9 cellular contexts compared by ENCODE assay signal in the genomic region with DNA sequence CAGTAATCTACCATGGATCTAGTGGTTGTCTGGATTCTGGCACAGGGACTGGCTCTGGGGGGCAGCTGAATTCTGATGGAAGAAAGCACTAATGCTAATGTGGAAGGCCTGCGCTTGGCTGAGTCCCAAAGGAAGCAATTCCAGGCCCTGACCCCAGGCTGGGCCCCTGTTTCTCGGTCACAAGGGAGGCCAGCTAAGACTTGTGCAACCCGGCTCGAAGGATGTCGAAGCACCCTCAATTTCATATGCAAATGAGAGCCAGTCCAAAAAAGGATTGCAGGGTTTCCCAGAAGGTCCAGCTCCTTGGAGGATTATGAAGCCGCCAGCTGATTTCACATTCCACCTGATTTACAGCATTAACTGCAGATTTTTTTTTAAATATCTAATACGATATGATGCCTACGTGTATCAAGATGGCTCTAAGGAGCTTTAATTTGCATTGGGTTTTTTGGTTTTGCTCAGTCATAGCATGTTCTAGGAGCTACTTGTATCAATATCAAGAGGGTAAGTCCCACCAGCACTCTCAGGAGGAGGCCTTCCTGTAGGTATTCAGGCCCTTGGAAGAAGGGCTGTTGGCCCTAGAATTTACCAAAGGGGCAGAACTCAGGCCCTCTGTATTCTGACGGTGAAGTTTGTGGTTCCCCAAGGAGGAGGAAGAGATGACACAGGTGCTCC.
DNase-seq lines count a peak whose midpoint lies in the region; ATAC-seq and TF ChIP-seq lines count a peak whose summit lies in the region.
"Had no signal": no experiment of that assay in that cellular context is flagged by ENCODE, and none has a peak within 500 bp of the region (broad histone marks: within the 10 kb centered on the region; RNA-seq: fewer than 3 reads in every experiment).

No MANE protein-coding gene starts in this region.

- H3K36me3 ChIP-seq in BE2C = no peaks in the 10 kb centered on the region
- H3K36me3 ChIP-seq in esophagus muscularis mucosa = no peaks in the 10 kb centered on the region
- H3K36me3 ChIP-seq in prostate gland = no peaks in the 10 kb centered on the region
- no peaks in the 10 kb centered on the region for H3K36me3 ChIP-seq in CD4-positive, alpha-beta memory T cell (ENCODE audit: insufficient read depth, low read length)

- TF ChIP-seq POLR2A in esophagus muscularis mucosa (IDR thresholded peaks at IDR 0.05; ENCODE audit: low read depth) = no peak
- no peak for TF ChIP-seq POLR2A in prostate gland (IDR thresholded peaks at IDR 0.05)

- H3K9me3 ChIP-seq in BE2C = no peaks in the 10 kb centered on the region
- no peaks in the 10 kb centered on the region for H3K9me3 ChIP-seq in esophagus muscularis mucosa
- H3K9me3 ChIP-seq in prostate gland = no peaks in the 10 kb centered on the region
- no peaks in the 10 kb centered on the region for H3K9me3 ChIP-seq in CD4-positive, alpha-beta memory T cell (ENCODE audit: control insufficient read depth in 1 of 2, low read length in 2 of 2)

- intact Hi-C loops in esophagus muscularis mucosa (cut with DNase I) = loop anchor here (5.0 to 10.0 kb wide), 3 partner anchors 56 to 819 kb away; no protein-coding TSS in a partner anchor
- intact Hi-C loops in prostate gland (cut with DNase I) = loop anchor here (5.0 to 10.0 kb wide), 4 partner anchors 539 to 989 kb away; no protein-coding TSS in a partner anchor
- intact Hi-C loops in CD4-positive, alpha-beta memory T cell (cut with micrococcal nuclease) = no loop called here

- ATAC-seq in HG02798 (IDR thresholded peaks at IDR 0.05; ENCODE audit: poor library complexity, unreplicated experiment) (peak; percentile 31), HG03135 (IDR thresholded peaks at IDR 0.05; ENCODE audit: unreplicated experiment) (no peak)

- DNase-seq in BE2C (peak; percentile 22), esophagus muscularis mucosa (ENCODE audit: extremely low spot score) (peak; percentile 81), neural crest cell (ENCODE audit: low read depth, low spot score) (peak; percentile 11), prostate gland (ENCODE audit: low spot score) (no peak), CD1c-positive myeloid dendritic cell (ENCODE audit: extremely low spot score) (no peak)
- no peak for DNase-seq in CD4-positive, alpha-beta memory T cell
- DNase-seq: stimulated activated naive B cell treated with anti-CD40 and anti-IgM and Interleukin-4, amounts not matched to agents 10 μg/mL and 1 μg/mL and 100 μg/mL, for 72 hours had no signal

- peaks cover 7% of the 10 kb centered on the region for H3K9me3 Mint-ChIP-seq in neural crest cell
- H3K9me3 Mint-ChIP-seq in CD4-positive, alpha-beta memory T cell = peaks cover 0 to 4% (median 0%) of the 10 kb centered on the region in 8 donors

- H3K27ac Mint-ChIP-seq in neural crest cell (ENCODE audit: unreplicated experiment) = no peak overlapping the region
- no peak overlapping the region for H3K27ac Mint-ChIP-seq in CD4-positive, alpha-beta memory T cell
- H3K27ac Mint-ChIP-seq: stimulated activated naive B cell treated with anti-CD40 and anti-IgM and Interleukin-4, amounts not matched to agents 10 μg/mL and 1 μg/mL and 100 μg/mL, for 72 hours had no signal

- H3K36me3 Mint-ChIP-seq in neural crest cell (ENCODE audit: low read depth) = peaks cover under 1% of the 10 kb centered on the region
- no peaks in the 10 kb centered on the region for H3K36me3 Mint-ChIP-seq in CD4-positive, alpha-beta memory T cell
- H3K36me3 Mint-ChIP-seq: stimulated activated naive B cell treated with anti-CD40 and anti-IgM and Interleukin-4, amounts not matched to agents 10 μg/mL and 1 μg/mL and 100 μg/mL, for 72 hours had no signal

- H3K4me3 ChIP-seq in BE2C (ENCODE audit: low read depth, low read length) = no peak overlapping the region
- no peak overlapping the region for H3K4me3 ChIP-seq in esophagus muscularis mucosa
- H3K4me3 ChIP-seq in prostate gland = no peak overlapping the region
- no peak overlapping the region for H3K4me3 ChIP-seq in CD4-positive, alpha-beta memory T cell (ENCODE audit: low read length in 2 of 2)

- H3K4me1 Mint-ChIP-seq in neural crest cell = peaks cover 7% of the 10 kb centered on the region
- H3K4me1 Mint-ChIP-seq in CD4-positive, alpha-beta memory T cell = peaks cover 0 to 1% (median 0%) of the 10 kb centered on the region in 4 donors

- peaks cover 4% of the 10 kb centered on the region; the same call in 1 of the 2 replicates for H3K4me1 ChIP-seq in BE2C
- peaks cover 0 to 10% (median 9%) of the 10 kb centered on the region in 4 donors for H3K4me1 ChIP-seq in esophagus muscularis mucosa
- H3K4me1 ChIP-seq in prostate gland (replicated peaks) = no peaks in the 10 kb centered on the region
- no peaks in the 10 kb centered on the region for H3K4me1 ChIP-seq in CD4-positive, alpha-beta memory T cell (ENCODE audit: insufficient read depth, low read length)

- H3K4me3 Mint-ChIP-seq in neural crest cell = no peak overlapping the region
- H3K4me3 Mint-ChIP-seq in CD4-positive, alpha-beta memory T cell = no peak overlapping the region
- H3K4me3 Mint-ChIP-seq: stimulated activated naive B cell treated with anti-CD40 and anti-IgM and Interleukin-4, amounts not matched to agents 10 μg/mL and 1 μg/mL and 100 μg/mL, for 72 hours had no signal

- no peaks in the 10 kb centered on the region for H3K27me3 Mint-ChIP-seq in neural crest cell (ENCODE audit: low read depth)
- H3K27me3 Mint-ChIP-seq in CD4-positive, alpha-beta memory T cell = peaks cover 0 to 7% of the 10 kb centered on the region in 2 donors

- WGBS in esophagus muscularis mucosa = 63% methylated on average over 9 of the region's 9 CpGs
- WGBS in prostate gland = 75% methylated on average over 9 of the region's 9 CpGs

- peak overlapping the region in 1 of 4 donors; percentile 23 for H3K27ac ChIP-seq in esophagus muscularis mucosa (replicated peaks in 1 of 4)
- no peak overlapping the region for H3K27ac ChIP-seq in prostate gland
- no peak overlapping the region for H3K27ac ChIP-seq in CD4-positive, alpha-beta memory T cell (ENCODE audit: low read depth, low read length)

- CTCF ChIA-PET in CD4-positive, alpha-beta memory T cell (lab: Charles Lee; ENCODE audit: partially characterized antibody) = interaction anchor here (0.8 to 2.4 kb wide), 8 partner anchors 10 to 817 kb away, joined by 4 to 10 read pairs (median 5); no protein-coding TSS in a partner anchor

- POLR2A ChIA-PET in CD4-positive, alpha-beta memory T cell (lab: Charles Lee; ENCODE audit: partially characterized antibody) = no interaction called here

- TF ChIP-seq CTCF in BE2C (IDR thresholded peaks at IDR 0.05; ENCODE audit: low read depth, low read length) (no peak), esophagus muscularis mucosa (IDR thresholded peaks at IDR 0.05) (no peak), neural crest cell (conservative IDR thresholded peaks at IDR 0.05) (no peak), prostate gland (IDR thresholded peaks at IDR 0.05) (no peak)

- no peak for TF ChIP-seq EP300 in esophagus muscularis mucosa (IDR thresholded peaks at IDR 0.05)

- H3K27me3 ChIP-seq in BE2C (no peaks in the 10 kb centered on the region), esophagus muscularis mucosa (no peaks in the 10 kb centered on the region), prostate gland (replicated peaks; ENCODE audit: insufficient read depth) (no peaks in the 10 kb centered on the region)
- H3K27me3 ChIP-seq in CD4-positive, alpha-beta memory T cell (ENCODE audit: insufficient read depth, low read length) = no peaks in the 10 kb centered on the region

Comparison
In these comparisons a context has a peak if more than half of its experiments do, and no peak if none do; other contexts are left out.
1. DNase-seq: peak in BE2C (single experiment), esophagus muscularis mucosa (single experiment) and neural crest cell (single experiment); none in prostate gland (single experiment), CD4-positive, alpha-beta memory T cell (0 of 5) and CD1c-positive myeloid dendritic cell (single experiment).